Comparison of ENCODE assay signal across 9 cellular contexts in the genomic region with DNA sequence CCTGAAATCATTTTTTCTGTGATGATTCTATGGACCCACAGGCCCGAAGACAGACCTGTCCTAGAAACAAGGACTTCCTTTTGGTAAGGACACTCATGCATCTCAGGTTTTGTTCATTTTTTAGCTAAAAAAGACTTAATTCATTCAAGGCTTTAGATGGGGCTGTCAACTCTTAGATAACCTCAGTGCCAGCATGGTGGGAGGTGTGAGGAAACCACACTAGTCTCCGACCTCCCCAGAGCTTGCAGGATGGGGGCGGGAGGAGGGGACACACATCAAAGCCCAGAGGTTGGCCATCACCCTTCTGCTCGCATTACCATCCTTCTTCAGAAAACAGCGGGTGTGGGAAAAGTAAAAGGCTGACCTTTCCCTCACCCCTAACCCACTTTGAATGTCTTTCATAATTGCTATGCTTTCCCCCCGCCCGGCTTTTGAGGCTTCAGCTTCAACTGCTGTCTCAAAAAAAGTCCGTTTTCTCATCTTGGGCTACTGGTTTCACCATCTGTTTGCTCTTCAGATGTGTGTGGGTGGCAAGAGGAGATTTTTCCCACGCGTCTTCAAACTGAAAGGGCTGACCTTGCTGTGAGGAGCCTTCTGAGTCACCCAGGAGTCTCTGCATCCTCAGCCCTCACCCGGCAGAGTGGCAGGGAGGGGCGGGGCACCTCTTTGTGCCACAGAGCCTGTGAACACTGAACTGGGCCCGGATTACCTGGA. TPM values are rescaled to one million over a fixed set of nuclear protein-coding genes. Genes with fewer than 3 reads are reported as not detected.
DNase-seq lines count a peak whose midpoint lies in the region; ATAC-seq and TF ChIP-seq lines count a peak whose summit lies in the region.
"Had no signal": no experiment of that assay in that cellular context is flagged by ENCODE, and none has a peak within 500 bp of the region (broad histone marks: within the 10 kb centered on the region; RNA-seq: fewer than 3 reads in every experiment).

No MANE protein-coding gene starts in this region.

- H3K9me3 Mint-ChIP-seq in GM23338: no peaks in the 10 kb centered on the region

- H3K79me2 ChIP-seq in GM23338 (replicated peaks; ENCODE audit: insufficient read depth): no peaks in the 10 kb centered on the region

- no peak overlapping the region for H3K4me2 ChIP-seq in GM23338

- H3K4me3 ChIP-seq in GM06990 (replicated peaks; ENCODE audit: low read depth, low read length): no peak overlapping the region
- H3K4me3 ChIP-seq in GM23338: no peak overlapping the region
- no peak overlapping the region for H3K4me3 ChIP-seq in WERI-Rb-1 (ENCODE audit: low read depth, low read length)

- peaks cover 10% of the 10 kb centered on the region for H3K4me1 Mint-ChIP-seq in GM23338

- H3K9me3 ChIP-seq in WERI-Rb-1 (ENCODE audit: severe bottlenecking): no peaks in the 10 kb centered on the region

- peak; percentile 79 for ATAC-seq in GM23338

- H3K36me3 ChIP-seq in GM06990 (ENCODE audit: control insufficient read depth, insufficient read depth, low read length) (no peaks in the 10 kb centered on the region), GM23338 (ENCODE audit: insufficient read depth) (no peaks in the 10 kb centered on the region), WERI-Rb-1 (peaks cover 16% of the 10 kb centered on the region)

- no peak for TF ChIP-seq CTCF in GM06990 (IDR thresholded peaks at IDR 0.05; ENCODE audit: insufficient read depth, low read length, poor library complexity, severe bottlenecking)
- no peak for TF ChIP-seq CTCF in GM23338 (conservative IDR thresholded peaks at IDR 0.05; ENCODE audit: low read depth in 2 of 2)
- TF ChIP-seq CTCF in WERI-Rb-1 (IDR thresholded peaks at IDR 0.05; ENCODE audit: low read depth, low read length): no peak

- no peak overlapping the region for H3K27ac Mint-ChIP-seq in GM23338

- no peaks in the 10 kb centered on the region for H4K20me1 ChIP-seq in GM23338 (replicated peaks; ENCODE audit: insufficient read depth)

- H3K27me3 ChIP-seq in GM06990 (replicated peaks; ENCODE audit: control insufficient read depth, insufficient read depth, low read length) (no peaks in the 10 kb centered on the region), GM23338 (ENCODE audit: insufficient read depth) (no peaks in the 10 kb centered on the region), WERI-Rb-1 (ENCODE audit: insufficient read depth, low read depth, severe bottlenecking) (no peaks in the 10 kb centered on the region)

- H3F3A ChIP-seq in GM23338 (replicated peaks; ENCODE audit: low read depth): no peaks in the 10 kb centered on the region

- peaks cover 10% of the 10 kb centered on the region for H3K27me3 Mint-ChIP-seq in GM23338 (ENCODE audit: insufficient read depth, low read depth, poor library complexity)

- no peak overlapping the region for H3K4me3 Mint-ChIP-seq in GM23338

- H3K36me3 Mint-ChIP-seq in GM23338 (ENCODE audit: low read depth): peaks cover 5% of the 10 kb centered on the region; the same call in 2 of the 3 replicates

- no peaks in the 10 kb centered on the region for H3K9me2 ChIP-seq in GM23338 (ENCODE audit: insufficient read depth)

- H2AFZ ChIP-seq in GM23338: no peak overlapping the region

- H3K27ac ChIP-seq in GM23338 (ENCODE audit: low read depth) (no peak overlapping the region), WERI-Rb-1 (no peak overlapping the region)

- H3K4me1 ChIP-seq in GM23338 (ENCODE audit: insufficient read depth): no peaks in the 10 kb centered on the region

- peak; percentile 84 for DNase-seq in GM06990 (ENCODE audit: extremely low read depth, insufficient read length)
- no peak for DNase-seq in GM23338 (ENCODE audit: low spot score)
- peak; percentile 76 for DNase-seq in M059J (ENCODE audit: low read depth)
- DNase-seq in activated T-cell treated with anti-CD3 and anti-CD28 coated beads for 1 hour (ENCODE audit: low read depth): peak; percentile 67
- peak; percentile 25 for DNase-seq in germinal center (ENCODE audit: low spot score)
- peak; percentile 53 to 81 for DNase-seq in stimulated activated CD4-positive, alpha-beta T cell treated with anti-CD3 and anti-CD28 coated beads, Interleukin-4, amount 100 ng/mL, for 48 hours (ENCODE audit: low read depth in 2 of 2)
- DNase-seq in DMS79 (lab: John Stamatoyannopoulos, UW): no peak
- no peak for DNase-seq in WERI-Rb-1

TF ChIP-seq in GM23338, 12 proteins besides CTCF, POLR2A, EP300 and RAD21 (continues in another document):
- no peak for TF ChIP-seq EZH2 (IDR thresholded peaks at IDR 0.05; ENCODE audit: low read depth, unreplicated experiment)
- TF ChIP-seq, protein P1, sequence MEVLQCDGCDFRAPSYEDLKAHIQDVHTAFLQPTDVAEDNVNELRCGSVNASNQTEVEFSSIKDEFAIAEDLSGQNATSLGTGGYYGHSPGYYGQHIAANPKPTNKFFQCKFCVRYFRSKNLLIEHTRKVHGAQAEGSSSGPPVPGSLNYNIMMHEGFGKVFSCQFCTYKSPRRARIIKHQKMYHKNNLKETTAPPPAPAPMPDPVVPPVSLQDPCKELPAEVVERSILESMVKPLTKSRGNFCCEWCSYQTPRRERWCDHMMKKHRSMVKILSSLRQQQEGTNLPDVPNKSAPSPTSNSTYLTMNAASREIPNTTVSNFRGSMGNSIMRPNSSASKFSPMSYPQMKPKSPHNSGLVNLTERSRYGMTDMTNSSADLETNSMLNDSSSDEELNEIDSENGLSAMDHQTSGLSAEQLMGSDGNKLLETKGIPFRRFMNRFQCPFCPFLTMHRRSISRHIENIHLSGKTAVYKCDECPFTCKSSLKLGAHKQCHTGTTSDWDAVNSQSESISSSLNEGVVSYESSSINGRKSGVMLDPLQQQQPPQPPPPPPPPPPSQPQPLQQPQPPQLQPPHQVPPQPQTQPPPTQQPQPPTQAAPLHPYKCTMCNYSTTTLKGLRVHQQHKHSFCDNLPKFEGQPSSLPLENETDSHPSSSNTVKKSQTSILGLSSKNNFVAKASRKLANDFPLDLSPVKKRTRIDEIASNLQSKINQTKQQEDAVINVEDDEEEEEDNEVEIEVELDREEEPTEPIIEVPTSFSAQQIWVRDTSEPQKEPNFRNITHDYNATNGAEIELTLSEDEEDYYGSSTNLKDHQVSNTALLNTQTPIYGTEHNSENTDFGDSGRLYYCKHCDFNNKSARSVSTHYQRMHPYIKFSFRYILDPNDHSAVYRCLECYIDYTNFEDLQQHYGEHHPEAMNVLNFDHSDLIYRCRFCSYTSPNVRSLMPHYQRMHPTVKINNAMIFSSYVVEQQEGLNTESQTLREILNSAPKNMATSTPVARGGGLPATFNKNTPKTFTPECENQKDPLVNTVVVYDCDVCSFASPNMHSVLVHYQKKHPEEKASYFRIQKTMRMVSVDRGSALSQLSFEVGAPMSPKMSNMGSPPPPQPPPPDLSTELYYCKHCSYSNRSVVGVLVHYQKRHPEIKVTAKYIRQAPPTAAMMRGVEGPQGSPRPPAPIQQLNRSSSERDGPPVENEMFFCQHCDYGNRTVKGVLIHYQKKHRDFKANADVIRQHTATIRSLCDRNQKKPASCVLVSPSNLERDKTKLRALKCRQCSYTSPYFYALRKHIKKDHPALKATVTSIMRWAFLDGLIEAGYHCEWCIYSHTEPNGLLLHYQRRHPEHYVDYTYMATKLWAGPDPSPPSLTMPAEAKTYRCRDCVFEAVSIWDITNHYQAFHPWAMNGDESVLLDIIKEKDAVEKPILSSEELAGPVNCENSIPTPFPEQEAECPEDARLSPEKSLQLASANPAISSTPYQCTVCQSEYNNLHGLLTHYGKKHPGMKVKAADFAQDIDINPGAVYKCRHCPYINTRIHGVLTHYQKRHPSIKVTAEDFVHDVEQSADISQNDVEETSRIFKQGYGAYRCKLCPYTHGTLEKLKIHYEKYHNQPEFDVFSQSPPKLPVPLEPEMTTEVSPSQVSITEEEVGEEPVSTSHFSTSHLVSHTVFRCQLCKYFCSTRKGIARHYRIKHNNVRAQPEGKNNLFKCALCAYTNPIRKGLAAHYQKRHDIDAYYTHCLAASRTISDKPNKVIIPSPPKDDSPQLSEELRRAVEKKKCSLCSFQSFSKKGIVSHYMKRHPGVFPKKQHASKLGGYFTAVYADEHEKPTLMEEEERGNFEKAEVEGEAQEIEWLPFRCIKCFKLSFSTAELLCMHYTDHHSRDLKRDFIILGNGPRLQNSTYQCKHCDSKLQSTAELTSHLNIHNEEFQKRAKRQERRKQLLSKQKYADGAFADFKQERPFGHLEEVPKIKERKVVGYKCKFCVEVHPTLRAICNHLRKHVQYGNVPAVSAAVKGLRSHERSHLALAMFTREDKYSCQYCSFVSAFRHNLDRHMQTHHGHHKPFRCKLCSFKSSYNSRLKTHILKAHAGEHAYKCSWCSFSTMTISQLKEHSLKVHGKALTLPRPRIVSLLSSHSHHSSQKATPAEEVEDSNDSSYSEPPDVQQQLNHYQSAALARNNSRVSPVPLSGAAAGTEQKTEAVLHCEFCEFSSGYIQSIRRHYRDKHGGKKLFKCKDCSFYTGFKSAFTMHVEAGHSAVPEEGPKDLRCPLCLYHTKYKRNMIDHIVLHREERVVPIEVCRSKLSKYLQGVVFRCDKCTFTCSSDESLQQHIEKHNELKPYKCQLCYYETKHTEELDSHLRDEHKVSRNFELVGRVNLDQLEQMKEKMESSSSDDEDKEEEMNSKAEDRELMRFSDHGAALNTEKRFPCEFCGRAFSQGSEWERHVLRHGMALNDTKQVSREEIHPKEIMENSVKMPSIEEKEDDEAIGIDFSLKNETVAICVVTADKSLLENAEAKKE (CRISPR knock-in tag; IDR thresholded peaks at IDR 0.05): no peak
- TF ChIP-seq STAT1 (IDR thresholded peaks at IDR 0.05; ENCODE audit: unreplicated experiment): no peak

RNA-seq across cellular contexts. Expression of a gene that starts 27.6 kb away (rescaled TPM):
- not detected in 2 replicates for total RNA-seq in GM23338 (2014; rRNA removed; shearing (Covaris generic))
- 0.10 and 0.24 TPM in 2 replicates for polyA plus RNA-seq in GM23338 (2016; fragmentation: Nextera tagmentation; extraction: Ambion mirVana)
- not detected in 2 replicates for total RNA-seq in M059J (2014; rRNA removed; shearing (Covaris generic))

RNA-seq across cellular contexts. Expression of a gene that starts 29.3 kb away (rescaled TPM):
- total RNA-seq in GM23338 (2014; rRNA removed; shearing (Covaris generic)): not detected in 2 replicates
- polyA plus RNA-seq in GM23338 (2016; fragmentation: Nextera tagmentation; extraction: Ambion mirVana): not detected in 2 replicates
- not detected in 2 replicates for total RNA-seq in M059J (2014; rRNA removed; shearing (Covaris generic))
- total RNA-seq: T-helper 2 cell treated with Interferon-gamma antibody and Interleukin-4, amounts not matched to agents 100 ng/mL and 5 ng/mL, for 36 hours had no signal

Comparison
In these comparisons a context has a peak if more than half of its experiments do, and no peak if none do; other contexts are left out.
1. DNase-seq: peak in GM06990 (single experiment), M059J (single experiment), activated T-cell treated with anti-CD3 and anti-CD28 coated beads for 1 hour (single experiment), germinal center (single experiment) and stimulated activated CD4-positive, alpha-beta T cell treated with anti-CD3 and anti-CD28 coated beads, Interleukin-4, amount 100 ng/mL, for 48 hours (2 of 2); none in GM23338 (single experiment), DMS79 (single experiment) and WERI-Rb-1 (single experiment).